Comparison of ENCODE assay signal across 1 cellular context in the genomic region with DNA sequence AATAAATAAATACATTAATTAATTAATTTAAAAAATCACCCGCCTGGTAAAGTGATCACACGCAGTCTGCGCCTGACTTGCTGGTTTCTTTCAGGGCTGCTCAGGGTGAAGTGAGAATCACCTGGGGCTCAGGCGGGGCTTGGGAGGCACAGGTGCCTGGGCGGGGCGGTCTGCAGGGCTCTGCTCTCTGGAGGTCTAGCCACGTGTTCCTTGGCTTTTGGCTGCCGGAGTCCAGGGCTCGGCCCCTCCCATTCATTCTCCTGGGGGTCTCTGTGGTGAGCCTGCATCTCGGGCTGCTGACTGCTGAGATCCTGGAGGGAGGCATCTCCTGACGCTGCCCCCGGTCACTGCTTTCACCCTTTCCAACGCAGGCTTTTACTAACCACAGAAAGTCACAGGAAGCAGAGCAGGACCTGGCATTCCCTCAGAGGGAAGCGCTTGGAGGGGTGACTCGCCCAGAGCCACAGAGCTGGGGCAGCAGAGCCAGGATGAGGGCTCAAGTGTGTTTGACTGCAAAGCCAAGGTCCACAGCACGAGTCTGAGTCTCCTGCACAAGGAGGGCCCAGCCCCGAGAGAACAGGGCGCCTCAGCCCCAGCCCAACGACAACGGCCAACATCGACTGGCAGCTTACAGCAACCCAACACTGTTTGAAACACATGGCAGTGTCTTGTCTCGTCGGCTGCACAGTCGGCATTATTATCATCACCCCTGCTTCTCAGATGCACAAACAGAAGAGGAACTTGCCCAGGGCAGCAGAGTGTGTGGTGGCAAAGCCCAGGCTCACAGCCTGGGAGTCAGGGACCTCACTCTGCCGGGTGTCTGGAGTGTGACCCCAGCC.
TF ChIP-seq lines count a peak whose summit lies in the region.

No MANE protein-coding gene starts in this region.

TF ChIP-seq in GM23338, 12 proteins besides CTCF, POLR2A, EP300 and RAD21 (continued from another document):
- TF ChIP-seq JUNB (IDR thresholded peaks at IDR 0.05; ENCODE audit: unreplicated experiment): no peak
- no peak for TF ChIP-seq ZNF331 (CRISPR knock-in tag; IDR thresholded peaks at IDR 0.05; ENCODE audit: low read depth)
